13 cellular contexts compared by ENCODE assay signal in the genomic region with DNA sequence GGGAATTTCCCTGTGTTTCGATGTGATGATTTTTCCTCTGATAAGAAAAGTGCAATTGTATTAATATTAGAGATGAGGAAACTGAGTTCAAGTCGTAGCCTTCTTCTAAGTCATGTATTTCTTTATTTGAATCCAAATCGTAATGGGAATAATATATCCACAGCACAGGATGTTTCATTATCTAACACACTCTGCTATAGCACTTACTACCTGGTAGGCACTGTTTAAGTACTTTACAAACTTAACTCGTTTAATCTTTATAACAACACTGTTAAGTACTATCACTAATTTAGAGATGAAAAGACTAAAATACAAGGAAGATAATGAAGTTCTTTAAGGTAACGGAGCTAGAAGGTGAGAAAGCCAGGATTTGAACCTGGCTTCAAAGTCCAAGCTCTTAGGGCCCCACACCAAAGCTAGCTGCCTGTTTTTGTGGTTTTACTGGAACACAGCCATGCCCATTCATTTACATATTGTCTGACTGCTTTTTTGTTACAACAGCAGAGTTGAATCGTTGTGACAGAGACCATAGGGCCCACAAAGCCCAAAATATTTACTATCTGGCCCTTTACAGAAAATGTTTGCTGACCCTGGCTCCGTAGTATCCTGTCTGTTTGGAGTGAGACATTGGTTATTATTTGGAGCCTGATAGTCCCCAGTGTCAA. TPM values are rescaled to one million over a fixed set of nuclear protein-coding genes. Genes with fewer than 3 reads are reported as not detected.
DNase-seq lines count a peak whose midpoint lies in the region; ATAC-seq and TF ChIP-seq lines count a peak whose summit lies in the region.
"Had no signal": no experiment of that assay in that cellular context is flagged by ENCODE, and none has a peak within 500 bp of the region (broad histone marks: within the 10 kb centered on the region; RNA-seq: fewer than 3 reads in every experiment).

No MANE protein-coding gene starts in this region.

- in situ Hi-C loops in mammary epithelial cell (cut with MboI; ENCODE audit: low sequenced_read_pairs in 2 of 2) = no loop called here

- peak; percentile 57 for ATAC-seq in GM21447 (IDR thresholded peaks at IDR 0.05; ENCODE audit: unreplicated experiment)

- no peak overlapping the region for H2AFZ ChIP-seq in mammary epithelial cell (ENCODE audit: low read depth, low read length)

- CTCF ChIA-PET in mammary epithelial cell (lab: Charles Lee; ENCODE audit: low non-redundant PET) = no interaction called here

- peak; percentile 51 for DNase-seq in NAMALWA (ENCODE audit: low spot score)
- DNase-seq in mammary epithelial cell = peak; percentile 28
- DNase-seq in SK-N-DZ (ENCODE audit: low spot score) = no peak
- DNase-seq in ascending aorta (ENCODE audit: low spot score in 2 of 2) = no peak
- no peak for DNase-seq in NCI-H748 (lab: John Stamatoyannopoulos, UW; ENCODE audit: unreplicated experiment)
- no peak for DNase-seq in COLO829 (ENCODE audit: low spot score)
- DNase-seq: central memory CD4-positive, alpha-beta T cell; esophagus squamous epithelium; immature natural killer cell; naive B cell; NCI-H524 treated with DMSO at 0.1 percent for 48 hours had no signal

- peak overlapping the region in 3 of 11 experiments; percentile 23 to 48 (median 47); a peak in 5 of 22 replicates for H3K9ac ChIP-seq in BLaER1 treated with 17β-estradiol and CSF1 and Interleukin-3, amounts not matched to agents 10 nM and 100 nM
- H3K9ac ChIP-seq in mammary epithelial cell (ENCODE audit: insufficient read depth, low read length) = no peak overlapping the region

- H3K79me2 ChIP-seq in mammary epithelial cell (ENCODE audit: insufficient read depth, low read length) = no peaks in the 10 kb centered on the region

- H3K4me1 ChIP-seq in BLaER1 treated with 17β-estradiol and CSF1 and Interleukin-3, amounts not matched to agents 10 nM and 100 nM = peaks cover 25 to 75% (median 39%) of the 10 kb centered on the region in 10 experiments
- peaks cover 9% of the 10 kb centered on the region for H3K4me1 ChIP-seq in mammary epithelial cell (ENCODE audit: insufficient read depth, low read length)
- H3K4me1 ChIP-seq in ascending aorta = peaks cover 0 to 4% of the 10 kb centered on the region in 2 donors

- H3K27me3 ChIP-seq in BLaER1 treated with 17β-estradiol and CSF1 and Interleukin-3, amounts not matched to agents 10 nM and 100 nM = no peaks in the 10 kb centered on the region
- H3K27me3 ChIP-seq in mammary epithelial cell (ENCODE audit: insufficient read depth, low read length) (no peaks in the 10 kb centered on the region), ascending aorta (no peaks in the 10 kb centered on the region)
- H3K27me3 ChIP-seq: esophagus squamous epithelium had no signal

- dilution Hi-C loops in mammary epithelial cell (cut with HindIII; ENCODE audit: low sequenced_read_pairs) = no loop called here

- peak overlapping the region; percentile 8 to 97 (median 43); a peak in 20 of 22 replicates for H3K4me2 ChIP-seq in BLaER1 treated with 17β-estradiol and CSF1 and Interleukin-3, amounts not matched to agents 10 nM and 100 nM
- H3K4me2 ChIP-seq in mammary epithelial cell (ENCODE audit: insufficient read depth, low read depth, low read length) = no peak overlapping the region

- H3K9me3 ChIP-seq in BLaER1 treated with 17β-estradiol and CSF1 and Interleukin-3, amounts not matched to agents 10 nM and 100 nM (replicated peaks in 1 of 11) = 0 out of 22 replicates have a peak, but pooled peaks cover 0 to 1% (median 0%) of the 10 kb centered on the region in 11 experiments
- H3K9me3 ChIP-seq in mammary epithelial cell (replicated peaks; ENCODE audit: insufficient read depth, low read length) (no peaks in the 10 kb centered on the region), ascending aorta (no peaks in the 10 kb centered on the region)
- H3K9me3 ChIP-seq: esophagus squamous epithelium had no signal

- H3K36me3 ChIP-seq in BLaER1 treated with 17β-estradiol and CSF1 and Interleukin-3, amounts not matched to agents 10 nM and 100 nM = no peaks in the 10 kb centered on the region
- H3K36me3 ChIP-seq in mammary epithelial cell (ENCODE audit: insufficient read depth, low read length) (no peaks in the 10 kb centered on the region), ascending aorta (no peaks in the 10 kb centered on the region)
- H3K36me3 ChIP-seq: esophagus squamous epithelium had no signal

- 67% methylated on average over 7 of the region's 7 CpGs for WGBS in mammary epithelial cell (ENCODE audit: low coverage, missing lambda C conversion rate)

- H3K27ac ChIP-seq in BLaER1 treated with 17β-estradiol and CSF1 and Interleukin-3, amounts not matched to agents 10 nM and 100 nM = peak overlapping the region in 4 of 11 experiments; percentile 28 to 76 (median 68); a peak in 8 of 22 replicates
- H3K27ac ChIP-seq in mammary epithelial cell (ENCODE audit: insufficient read depth, low read depth, low read length) (no peak overlapping the region), ascending aorta (no peak overlapping the region)
- H3K27ac ChIP-seq: esophagus squamous epithelium had no signal

- H3K4me3 ChIP-seq in BLaER1 treated with 17β-estradiol and CSF1 and Interleukin-3, amounts not matched to agents 10 nM and 100 nM = no peak overlapping the region
- H3K4me3 ChIP-seq in mammary epithelial cell (replicated peaks in 1 of 3; ENCODE audit: insufficient read depth in 1 of 3, low read depth in 2 of 3, low read length in 3 of 3) = no peak overlapping the region
- no peak overlapping the region for H3K4me3 ChIP-seq in ascending aorta
- H3K4me3 ChIP-seq: esophagus squamous epithelium had no signal

- no TSS peak for BruUV-seq in mammary epithelial cell (replicated peaks; lab: Mats Ljungman, UMichigan)

- intact Hi-C loops in mammary epithelial cell (cut with micrococcal nuclease) = no loop called here
- intact Hi-C loops in ascending aorta (cut with DNase I) = no loop called here

- TF ChIP-seq CTCF in mammary epithelial cell (conservative IDR thresholded peaks at IDR 0.05 in 1 of 2, IDR thresholded peaks at IDR 0.05 in 1 of 2; ENCODE audit: extremely low read depth in 1 of 2, insufficient read depth in 1 of 2, low read depth in 1 of 2, low read length in 2 of 2) (no peak), ascending aorta (IDR thresholded peaks at IDR 0.05) (no peak)

- H4K20me1 ChIP-seq in BLaER1 treated with 17β-estradiol and CSF1 and Interleukin-3, amounts not matched to agents 10 nM and 100 nM = no peaks in the 10 kb centered on the region
- H4K20me1 ChIP-seq in mammary epithelial cell (ENCODE audit: insufficient read depth, low read length) = no peaks in the 10 kb centered on the region

RNA-seq across cellular contexts. Expression of a gene that starts 9.5 kb away (rescaled TPM):
- total RNA-seq in mammary epithelial cell (100 to 1,000 TPM; 151 to 226 TPM), ascending aorta (53.6 TPM)
- polyA plus RNA-seq in mammary epithelial cell = 65.5 TPM
- polyA minus RNA-seq in mammary epithelial cell = 76.2 TPM
- polyA plus RNA-seq in SK-N-DZ (2014; cell fraction: cytosol; rRNA removed) = 76.4 and 79.1 TPM in 2 replicates
- 74.9 and 78.1 TPM in 2 replicates for polyA plus RNA-seq in SK-N-DZ (2014; cell fraction: nucleus; rRNA removed)

Comparison
In these comparisons a context has a peak if more than half of its experiments do, and no peak if none do; other contexts are left out.
1. DNase-seq: peak in NAMALWA (single experiment) and mammary epithelial cell (single experiment); none in SK-N-DZ (single experiment), ascending aorta (0 of 2), NCI-H748 (single experiment) and COLO829 (single experiment).